1 cellular context compared by ENCODE assay signal in the genomic region with DNA sequence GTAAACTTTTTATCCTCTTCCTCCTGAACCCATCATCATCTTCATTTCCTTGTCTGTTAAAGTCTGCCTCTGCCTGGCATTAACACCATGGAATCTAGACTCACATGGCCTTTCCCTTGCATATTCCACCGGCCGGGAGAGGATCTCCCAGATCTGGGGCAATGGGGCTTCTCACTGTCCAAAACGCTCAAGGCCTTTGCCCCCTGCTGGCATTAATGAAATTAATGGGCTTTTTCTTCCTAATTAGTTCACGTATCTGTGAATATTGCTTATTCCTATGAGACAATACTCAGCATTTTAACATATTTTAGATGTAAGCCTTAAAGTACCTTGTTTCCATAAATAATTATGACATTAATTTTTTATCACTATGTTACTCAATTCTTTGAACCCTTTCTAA.
TF ChIP-seq lines count a peak whose summit lies in the region.

No MANE protein-coding gene starts in this region.

TF ChIP-seq in IMR-90, 13 proteins besides CTCF, POLR2A, EP300 and RAD21 (continued from another document):
- TF ChIP-seq, protein P1, sequence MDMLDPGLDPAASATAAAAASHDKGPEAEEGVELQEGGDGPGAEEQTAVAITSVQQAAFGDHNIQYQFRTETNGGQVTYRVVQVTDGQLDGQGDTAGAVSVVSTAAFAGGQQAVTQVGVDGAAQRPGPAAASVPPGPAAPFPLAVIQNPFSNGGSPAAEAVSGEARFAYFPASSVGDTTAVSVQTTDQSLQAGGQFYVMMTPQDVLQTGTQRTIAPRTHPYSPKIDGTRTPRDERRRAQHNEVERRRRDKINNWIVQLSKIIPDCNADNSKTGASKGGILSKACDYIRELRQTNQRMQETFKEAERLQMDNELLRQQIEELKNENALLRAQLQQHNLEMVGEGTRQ (IDR thresholded peaks at IDR 0.05; ENCODE audit: low read depth, low read length), result no peak
- TF ChIP-seq BHLHE40 (IDR thresholded peaks at IDR 0.05; ENCODE audit: low read depth, low read length), result no peak
- TF ChIP-seq SMC3 (IDR thresholded peaks at IDR 0.05; ENCODE audit: low read depth, low read length), result no peak
- TF ChIP-seq FOS (IDR thresholded peaks at IDR 0.05; ENCODE audit: low read depth, low read length), result no peak
- no peak for TF ChIP-seq CHD1 (IDR thresholded peaks at IDR 0.05; ENCODE audit: low read depth, low read length)
- TF ChIP-seq CEBPB (IDR thresholded peaks at IDR 0.05; ENCODE audit: low read depth, low read length), result no peak
